1 cellular context compared by ENCODE assay signal in genomic region chr18:2655153-2655953, GRCh38.
A peak's percentile ranks its signal among the peaks of the same experiment; 100 is the strongest.
TF ChIP-seq lines count a peak whose summit lies in the region.

SMCHD1 (plus strand) TSS chr18:2655726; CDS start chr18:2656076, 350 bp downstream.

TF ChIP-seq in HepG2, 621 proteins besides CTCF, POLR2A, EP300 and RAD21 (continued from another document and continues in another):
- TF ChIP-seq ZFP91 (CRISPR knock-in tag; IDR thresholded peaks at IDR 0.05; ENCODE audit: borderline replicate concordance) (peak; percentile 87), ZNF124 (CRISPR knock-in tag; IDR thresholded peaks at IDR 0.05) (0 out of 2 replicates have a peak, but pooled peaks have one; percentile 0), ZNF574 (CRISPR knock-in tag; IDR thresholded peaks at IDR 0.05) (peak; percentile 67), ZNF879 (CRISPR knock-in tag; IDR thresholded peaks at IDR 0.05) (peak; percentile 47; the same call in 1 of the 2 replicates), FOXJ3 (CRISPR knock-in tag; IDR thresholded peaks at IDR 0.05; ENCODE audit: borderline replicate concordance) (peak; percentile 29; the same call in 1 of the 2 replicates), ZNF501 (CRISPR knock-in tag; IDR thresholded peaks at IDR 0.05) (peak; percentile 91), U2AF1 (optimal IDR thresholded peaks at IDR 0.05; ENCODE audit: low read depth, low read length) (no peak), ZSCAN31 (CRISPR knock-in tag; IDR thresholded peaks at IDR 0.05; ENCODE audit: low read depth) (peak; percentile 87; the same call in 1 of the 2 replicates), ZNF317 (CRISPR knock-in tag; IDR thresholded peaks at IDR 0.05) (peak; percentile 60; the same call in 1 of the 2 replicates), ASH2L (IDR thresholded peaks at IDR 0.05; ENCODE audit: insufficient read length, low read depth, low read length) (peak; percentile 82), HIC2 (CRISPR knock-in tag; IDR thresholded peaks at IDR 0.05; ENCODE audit: low read depth) (0 out of 2 replicates have a peak, but pooled peaks have one; percentile 54), TAF15 (IDR thresholded peaks at IDR 0.05; ENCODE audit: low read depth, low read length, poor library complexity, severe bottlenecking) (peak; percentile 21), ZNF674 (CRISPR knock-in tag; IDR thresholded peaks at IDR 0.05; ENCODE audit: low read depth) (peak; percentile 26; the same call in 1 of the 2 replicates), ZBTB20 (CRISPR knock-in tag; IDR thresholded peaks at IDR 0.05; ENCODE audit: borderline replicate concordance, low read depth) (peak; percentile 31; the same call in 1 of the 2 replicates), SNRNP70 (IDR thresholded peaks at IDR 0.05; ENCODE audit: low read depth, low read length) (no peak), ZNF326 (CRISPR knock-in tag; IDR thresholded peaks at IDR 0.05; ENCODE audit: borderline replicate concordance) (no peak), ZNF547 (CRISPR knock-in tag; IDR thresholded peaks at IDR 0.05) (peak; percentile 86), KDM4B (CRISPR knock-in tag; IDR thresholded peaks at IDR 0.05) (peak; percentile 42; the same call in 1 of the 2 replicates), ZBTB2 (CRISPR knock-in tag; IDR thresholded peaks at IDR 0.05; ENCODE audit: low read depth) (peak; percentile 98), HDAC1 (CRISPR knock-in tag; IDR thresholded peaks at IDR 0.05) (peak; percentile 67), ZNF451 (CRISPR knock-in tag; IDR thresholded peaks at IDR 0.05) (peak; percentile 66; the same call in 1 of the 2 replicates), MED8 (CRISPR knock-in tag; IDR thresholded peaks at IDR 0.05; ENCODE audit: insufficient replicate concordance) (peak; percentile 74), ZNF782 (CRISPR knock-in tag; IDR thresholded peaks at IDR 0.05; ENCODE audit: borderline replicate concordance) (peak; percentile 55; the same call in 1 of the 2 replicates), SRY (CRISPR knock-in tag; IDR thresholded peaks at IDR 0.05) (peak; percentile 60; the same call in 1 of the 2 replicates), ZNF687 (CRISPR knock-in tag; IDR thresholded peaks at IDR 0.05) (peak; percentile 94), SETDB1 (CRISPR knock-in tag; IDR thresholded peaks at IDR 0.05; ENCODE audit: borderline replicate concordance) (no peak), ZNF878 (CRISPR knock-in tag; IDR thresholded peaks at IDR 0.05) (peak; percentile 65; the same call in 1 of the 2 replicates), KLF16 (CRISPR knock-in tag; IDR thresholded peaks at IDR 0.05) (peak in 1 of 2 experiments; percentile 86; a peak in 1 of 4 replicates), RFXAP (CRISPR knock-in tag; IDR thresholded peaks at IDR 0.05; ENCODE audit: borderline replicate concordance) (peak; percentile 23; the same call in 1 of the 2 replicates), THYN1 (CRISPR knock-in tag; IDR thresholded peaks at IDR 0.05; ENCODE audit: borderline replicate concordance, low read depth) (no peak), FOSL2 (CRISPR knock-in tag; IDR thresholded peaks at IDR 0.05) (peak; percentile 27), ZNF580 (CRISPR knock-in tag; IDR thresholded peaks at IDR 0.05; ENCODE audit: borderline replicate concordance, low read depth) (0 out of 2 replicates have a peak, but pooled peaks have one; percentile 33), ZFP1 (CRISPR knock-in tag; IDR thresholded peaks at IDR 0.05) (no peak)
- TF ChIP-seq, protein P1, sequence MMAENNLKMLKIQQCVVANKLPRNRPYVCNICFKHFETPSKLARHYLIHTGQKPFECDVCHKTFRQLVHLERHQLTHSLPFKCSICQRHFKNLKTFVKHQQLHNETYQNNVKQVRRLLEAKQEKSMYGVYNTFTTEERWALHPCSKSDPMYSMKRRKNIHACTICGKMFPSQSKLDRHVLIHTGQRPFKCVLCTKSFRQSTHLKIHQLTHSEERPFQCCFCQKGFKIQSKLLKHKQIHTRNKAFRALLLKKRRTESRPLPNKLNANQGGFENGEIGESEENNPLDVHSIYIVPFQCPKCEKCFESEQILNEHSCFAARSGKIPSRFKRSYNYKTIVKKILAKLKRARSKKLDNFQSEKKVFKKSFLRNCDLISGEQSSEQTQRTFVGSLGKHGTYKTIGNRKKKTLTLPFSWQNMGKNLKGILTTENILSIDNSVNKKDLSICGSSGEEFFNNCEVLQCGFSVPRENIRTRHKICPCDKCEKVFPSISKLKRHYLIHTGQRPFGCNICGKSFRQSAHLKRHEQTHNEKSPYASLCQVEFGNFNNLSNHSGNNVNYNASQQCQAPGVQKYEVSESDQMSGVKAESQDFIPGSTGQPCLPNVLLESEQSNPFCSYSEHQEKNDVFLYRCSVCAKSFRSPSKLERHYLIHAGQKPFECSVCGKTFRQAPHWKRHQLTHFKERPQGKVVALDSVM (CRISPR knock-in tag; IDR thresholded peaks at IDR 0.05), result peak; percentile 46
- TF ChIP-seq, protein P2, sequence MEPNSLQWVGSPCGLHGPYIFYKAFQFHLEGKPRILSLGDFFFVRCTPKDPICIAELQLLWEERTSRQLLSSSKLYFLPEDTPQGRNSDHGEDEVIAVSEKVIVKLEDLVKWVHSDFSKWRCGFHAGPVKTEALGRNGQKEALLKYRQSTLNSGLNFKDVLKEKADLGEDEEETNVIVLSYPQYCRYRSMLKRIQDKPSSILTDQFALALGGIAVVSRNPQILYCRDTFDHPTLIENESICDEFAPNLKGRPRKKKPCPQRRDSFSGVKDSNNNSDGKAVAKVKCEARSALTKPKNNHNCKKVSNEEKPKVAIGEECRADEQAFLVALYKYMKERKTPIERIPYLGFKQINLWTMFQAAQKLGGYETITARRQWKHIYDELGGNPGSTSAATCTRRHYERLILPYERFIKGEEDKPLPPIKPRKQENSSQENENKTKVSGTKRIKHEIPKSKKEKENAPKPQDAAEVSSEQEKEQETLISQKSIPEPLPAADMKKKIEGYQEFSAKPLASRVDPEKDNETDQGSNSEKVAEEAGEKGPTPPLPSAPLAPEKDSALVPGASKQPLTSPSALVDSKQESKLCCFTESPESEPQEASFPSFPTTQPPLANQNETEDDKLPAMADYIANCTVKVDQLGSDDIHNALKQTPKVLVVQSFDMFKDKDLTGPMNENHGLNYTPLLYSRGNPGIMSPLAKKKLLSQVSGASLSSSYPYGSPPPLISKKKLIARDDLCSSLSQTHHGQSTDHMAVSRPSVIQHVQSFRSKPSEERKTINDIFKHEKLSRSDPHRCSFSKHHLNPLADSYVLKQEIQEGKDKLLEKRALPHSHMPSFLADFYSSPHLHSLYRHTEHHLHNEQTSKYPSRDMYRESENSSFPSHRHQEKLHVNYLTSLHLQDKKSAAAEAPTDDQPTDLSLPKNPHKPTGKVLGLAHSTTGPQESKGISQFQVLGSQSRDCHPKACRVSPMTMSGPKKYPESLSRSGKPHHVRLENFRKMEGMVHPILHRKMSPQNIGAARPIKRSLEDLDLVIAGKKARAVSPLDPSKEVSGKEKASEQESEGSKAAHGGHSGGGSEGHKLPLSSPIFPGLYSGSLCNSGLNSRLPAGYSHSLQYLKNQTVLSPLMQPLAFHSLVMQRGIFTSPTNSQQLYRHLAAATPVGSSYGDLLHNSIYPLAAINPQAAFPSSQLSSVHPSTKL (CRISPR knock-in tag; IDR thresholded peaks at IDR 0.05), result peak; percentile 37; the same call in 1 of the 2 replicates
- TF ChIP-seq, protein P3, sequence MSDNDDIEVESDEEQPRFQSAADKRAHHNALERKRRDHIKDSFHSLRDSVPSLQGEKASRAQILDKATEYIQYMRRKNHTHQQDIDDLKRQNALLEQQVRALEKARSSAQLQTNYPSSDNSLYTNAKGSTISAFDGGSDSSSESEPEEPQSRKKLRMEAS (IDR thresholded peaks at IDR 0.05), result peak; percentile 90
- TF ChIP-seq, protein P4, sequence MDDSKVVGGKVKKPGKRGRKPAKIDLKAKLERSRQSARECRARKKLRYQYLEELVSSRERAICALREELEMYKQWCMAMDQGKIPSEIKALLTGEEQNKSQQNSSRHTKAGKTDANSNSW (CRISPR knock-in tag; IDR thresholded peaks at IDR 0.05; ENCODE audit: borderline replicate concordance), result 0 out of 2 replicates have a peak, but pooled peaks have one; percentile 13
- TF ChIP-seq, protein P5, sequence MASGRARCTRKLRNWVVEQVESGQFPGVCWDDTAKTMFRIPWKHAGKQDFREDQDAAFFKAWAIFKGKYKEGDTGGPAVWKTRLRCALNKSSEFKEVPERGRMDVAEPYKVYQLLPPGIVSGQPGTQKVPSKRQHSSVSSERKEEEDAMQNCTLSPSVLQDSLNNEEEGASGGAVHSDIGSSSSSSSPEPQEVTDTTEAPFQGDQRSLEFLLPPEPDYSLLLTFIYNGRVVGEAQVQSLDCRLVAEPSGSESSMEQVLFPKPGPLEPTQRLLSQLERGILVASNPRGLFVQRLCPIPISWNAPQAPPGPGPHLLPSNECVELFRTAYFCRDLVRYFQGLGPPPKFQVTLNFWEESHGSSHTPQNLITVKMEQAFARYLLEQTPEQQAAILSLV (CRISPR knock-in tag; IDR thresholded peaks at IDR 0.05; ENCODE audit: borderline replicate concordance), result peak; percentile 58; the same call in 1 of the 2 replicates
